ENCODE assay signal across 8 cellular contexts in genomic region chr17:2712300-2713043, GRCh38. TPM values are rescaled to one million over a fixed set of nuclear protein-coding genes. Genes with fewer than 3 reads are reported as not detected.
DNase-seq lines count a peak whose midpoint lies in the region; ATAC-seq and TF ChIP-seq lines count a peak whose summit lies in the region.

No MANE protein-coding gene starts in this region.

- H3K36me3 ChIP-seq in esophagus (ENCODE audit: control insufficient read depth in 2 of 2, insufficient read depth in 2 of 2, low read length in 1 of 2) (no peaks in the 10 kb centered on the region), neutrophil (no peaks in the 10 kb centered on the region)

- no peak for TF ChIP-seq CTCF in neutrophil (IDR thresholded peaks at IDR 0.05)

- no peaks in the 10 kb centered on the region for H3K27me3 ChIP-seq in esophagus (ENCODE audit: control insufficient read depth in 1 of 2, insufficient read depth in 2 of 2, low read length in 2 of 2)
- no peaks in the 10 kb centered on the region for H3K27me3 ChIP-seq in neutrophil

- H3K4me3 ChIP-seq in GM08714 (ENCODE audit: low read length), result peak overlapping the region; percentile 57; the same call in 1 of the 2 replicates
- peak overlapping the region; percentile 58 to 60 for H3K4me3 ChIP-seq in esophagus (ENCODE audit: low read depth in 1 of 2, low read length in 2 of 2)
- peak overlapping the region; percentile 75 to 86 for H3K4me3 ChIP-seq in neutrophil (ENCODE audit: low read depth in 1 of 2, low read length in 1 of 2)

- no peaks in the 10 kb centered on the region for H3K9me3 ChIP-seq in esophagus (ENCODE audit: control insufficient read depth in 2 of 2, insufficient read depth in 1 of 2, low read depth in 1 of 2, low read length in 1 of 2)
- no peaks in the 10 kb centered on the region for H3K9me3 ChIP-seq in neutrophil

- peak overlapping the region; percentile 75 to 89 for H3K27ac ChIP-seq in esophagus (ENCODE audit: low read depth in 2 of 2, low read length in 1 of 2)
- H3K27ac ChIP-seq in neutrophil, result peak overlapping the region; percentile 71

- peaks cover 16 to 31% of the 10 kb centered on the region in 2 donors for H3K4me1 ChIP-seq in esophagus (ENCODE audit: control insufficient read depth in 2 of 2, insufficient read depth in 2 of 2, low read length in 1 of 2)
- peaks cover 26% of the 10 kb centered on the region in 2 experiments for H3K4me1 ChIP-seq in neutrophil (ENCODE audit: control insufficient read depth in 1 of 2, insufficient read depth in 1 of 2, low read depth in 1 of 2, low read length in 1 of 2)

- 48 to 53% methylated on average over 36 of the region's 36 CpGs for WGBS in esophagus, 2 donors

- ATAC-seq in HG03135 (IDR thresholded peaks at IDR 0.05; ENCODE audit: unreplicated experiment), result no peak

- DNase-seq in SHP77 (lab: John Stamatoyannopoulos, UW) (peak; percentile 39 to 60), NCI-H1105 (lab: John Stamatoyannopoulos, UW) (no peak), NCI-H1694 (lab: John Stamatoyannopoulos, UW) (no peak), HT-29 (ENCODE audit: low spot score) (no peak)

RNA-seq across cellular contexts. Expression of gene CLUH, which starts 0.9 kb away (rescaled TPM):
- polyA plus RNA-seq in esophagus, result 10 to 100 TPM; 65.2 to 85.5 TPM
- 156 and 168 TPM in 2 replicates for total RNA-seq in HT-29 (2014; rRNA removed; shearing (Covaris generic))

RNA-seq across cellular contexts. Expression of gene CCDC92B, which starts 37.0 kb away (rescaled TPM):
- polyA plus RNA-seq in esophagus, result 1 to 10 TPM in 1 of 2 donors, under 1 TPM in 1; 0.44 to 1.2 TPM
- total RNA-seq in HT-29 (2014; rRNA removed; shearing (Covaris generic)), result 0.18 TPM in 2 replicates

Comparison
In these comparisons a context has a peak if more than half of its experiments do, and no peak if none do; other contexts are left out.
1. DNase-seq: peak in SHP77 (2 of 2); none in NCI-H1105 (single experiment), NCI-H1694 (single experiment) and HT-29 (single experiment).
2. Peak in every context shown above with its lines, with median percentiles within 50 percentile points of each other: H3K4me3 ChIP-seq.